ENCODE assay signal across 8 cellular contexts in the genomic region with DNA sequence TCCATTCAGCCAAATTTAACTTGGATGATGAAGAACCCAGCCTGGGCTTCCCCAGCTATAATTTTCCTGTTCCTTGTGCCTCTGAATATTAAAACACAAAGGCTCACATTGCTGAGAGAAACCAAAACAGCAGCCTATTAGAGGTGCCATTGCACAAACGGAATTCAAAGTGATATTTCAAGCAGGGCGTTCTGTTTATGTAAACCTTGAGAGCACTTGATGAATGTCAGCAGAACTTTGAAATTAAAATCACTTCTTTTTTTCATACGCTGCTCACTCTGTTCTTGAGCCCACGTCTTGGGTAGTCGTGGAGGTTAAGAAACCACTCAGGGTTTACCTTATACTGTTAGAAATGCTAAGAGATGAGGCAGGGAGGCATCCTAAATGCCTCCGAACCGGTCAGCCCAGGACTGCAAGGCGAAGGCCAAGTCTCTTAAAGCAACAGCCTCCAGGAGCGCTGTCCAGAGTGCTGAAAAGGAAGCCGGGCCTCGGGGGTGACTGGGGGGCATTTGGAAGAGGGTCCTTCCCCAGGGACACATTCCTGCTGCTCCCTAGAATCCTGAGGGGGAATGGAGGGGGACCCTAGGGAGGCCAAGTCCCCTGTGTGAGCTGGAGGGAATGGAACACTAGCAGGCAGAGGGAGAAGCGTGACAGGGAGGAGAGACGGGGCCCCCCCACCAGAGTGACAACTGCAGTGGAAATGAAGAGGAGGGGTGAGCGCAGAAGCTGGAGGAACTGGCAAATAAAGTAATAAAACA.
A peak's percentile ranks its signal among the peaks of the same experiment; 100 is the strongest.
DNase-seq lines count a peak whose midpoint lies in the region; ATAC-seq and TF ChIP-seq lines count a peak whose summit lies in the region.

No MANE protein-coding gene starts in this region.

- TF ChIP-seq CTCF in omental fat pad (IDR thresholded peaks at IDR 0.05): no peak

- ATAC-seq in omental fat pad (ENCODE audit: low FRiP score) (no peak), HG03571 (IDR thresholded peaks at IDR 0.05; ENCODE audit: unreplicated experiment) (no peak)

- peak; percentile 15 for DNase-seq in A172 (ENCODE audit: low spot score)
- DNase-seq in HK-2 (ENCODE audit: unreplicated experiment): peak; percentile 31
- peak; percentile 29 for DNase-seq in activated T-cell treated with anti-CD3 and anti-CD28 coated beads, Interleukin-2, amount 50 U/mL, for 1 hour
- DNase-seq in hepatic stellate cell (ENCODE audit: low spot score): peak; percentile 62
- DNase-seq in stimulated activated CD4-positive, alpha-beta T cell treated with anti-CD3 and anti-CD28 coated beads, TNF-alpha, amount 100 ng/mL, for 48 hours (ENCODE audit: low read depth in 3 of 3): peak in 2 of 3 donors; percentile 2 to 4
- no peak for DNase-seq in omental fat pad (ENCODE audit: low spot score)
- no peak for DNase-seq in SHP77 treated with DMSO at 0.1 percent for 48 hours (lab: John Stamatoyannopoulos, UW)

Comparison
In these comparisons a context has a peak if more than half of its experiments do, and no peak if none do; other contexts are left out.
1. DNase-seq: peak in A172 (single experiment), HK-2 (single experiment), activated T-cell treated with anti-CD3 and anti-CD28 coated beads, Interleukin-2, amount 50 U/mL, for 1 hour (single experiment), hepatic stellate cell (single experiment) and stimulated activated CD4-positive, alpha-beta T cell treated with anti-CD3 and anti-CD28 coated beads, TNF-alpha, amount 100 ng/mL, for 48 hours (2 of 3); none in omental fat pad (single experiment) and SHP77 treated with DMSO at 0.1 percent for 48 hours (single experiment).